ENCODE assay signal across 20 cellular contexts in genomic region chr7:95642173-95642572, GRCh38. TPM values are rescaled to one million over a fixed set of nuclear protein-coding genes. Genes with fewer than 3 reads are reported as not detected.
"Had no signal": no experiment of that assay in that cellular context is flagged by ENCODE, and none has a peak within 500 bp of the region (broad histone marks: within the 10 kb centered on the region; RNA-seq: fewer than 3 reads in every experiment).

No MANE protein-coding gene starts in this region.

- DNase-seq: activated CD4-positive, alpha-beta T cell treated with anti-CD3 and anti-CD28 coated beads, Interleukin-2, amount 10 ng/mL, durations not matched to agents 7 days and 5 days; activated CD4-positive, CD25-positive, alpha-beta regulatory T cell treated with anti-CD3 and anti-CD28 coated beads, Interleukin-2, amount 50 U/mL, for 72 hours; activated gamma-delta T cell treated with Interleukin-2 at 50 U/mL for 16 hours; activated T-cell treated with anti-CD3 and anti-CD28 coated beads, Interleukin-2, amount 50 U/mL, for 1 hour; brain microvascular endothelial cell; colonic mucosa; effector memory CD8-positive, alpha-beta T cell; heart right ventricle; lower lobe of right lung; naive thymus-derived CD4-positive, alpha-beta T cell; stimulated activated CD4-positive, alpha-beta T cell treated with anti-CD3 and anti-CD28 coated beads, Interleukin-4, amount 100 ng/mL, for 24 hours; stimulated activated naive CD4-positive, alpha-beta T cell treated with Interleukin-2 at 50 U/mL for 16 hours; T-cell; thyroid gland; WERI-Rb-1 had no signal

- H3K27me3 ChIP-seq: ascending aorta, brain microvascular endothelial cell, colonic mucosa, dorsolateral prefrontal cortex, esophagus muscularis mucosa, heart right ventricle, thyroid gland had no signal

- H3K4me3 ChIP-seq: ascending aorta, colonic mucosa, dorsolateral prefrontal cortex, esophagus muscularis mucosa, heart right ventricle, lower lobe of right lung, neural progenitor cell, thyroid gland had no signal

- H3K9me3 ChIP-seq: ascending aorta, colonic mucosa, esophagus muscularis mucosa, heart right ventricle, lower lobe of right lung, thyroid gland had no signal

- ATAC-seq: effector memory CD8-positive, alpha-beta T cell; heart right ventricle; left lobe of liver; lower lobe of right lung; naive thymus-derived CD4-positive, alpha-beta T cell; T-cell had no signal

- H3K36me3 ChIP-seq: ascending aorta, brain microvascular endothelial cell, colonic mucosa, esophagus muscularis mucosa, heart right ventricle, lower lobe of right lung, neural progenitor cell, thyroid gland, WERI-Rb-1 had no signal

- H2AFZ ChIP-seq: neural progenitor cell had no signal

- H3K4me2 ChIP-seq: neural progenitor cell had no signal

- H3K4me1 ChIP-seq: ascending aorta, colonic mucosa, esophagus muscularis mucosa, heart right ventricle, lower lobe of right lung, neural progenitor cell, thyroid gland had no signal

- H3K27ac ChIP-seq: ascending aorta, brain microvascular endothelial cell, colonic mucosa, esophagus muscularis mucosa, heart right ventricle, lower lobe of right lung, neural progenitor cell, thyroid gland, WERI-Rb-1 had no signal

- H3K9ac ChIP-seq: neural progenitor cell had no signal

RNA-seq across cellular contexts. Expression of gene PDK4, which starts 45.9 kb away (rescaled TPM):
- total RNA-seq: activated CD4-positive, alpha-beta T cell treated with anti-CD3 and anti-CD28 coated beads, Interleukin-2, amount 10 ng/mL, durations not matched to agents 7 days and 5 days had no signal
